Comparison of ENCODE assay signal across 8 cellular contexts in genomic region chr5:71447218-71447808, GRCh38. TPM values are rescaled to one million over a fixed set of nuclear protein-coding genes. Genes with fewer than 3 reads are reported as not detected.
DNase-seq lines count a peak whose midpoint lies in the region; ATAC-seq, FAIRE-seq and TF ChIP-seq lines count a peak whose summit lies in the region.
"Not testable (repeated sequence)": the region's sequence is repeated elsewhere in the genome, so short reads cannot be mapped to it uniquely, and the experiment has no call there.

No MANE protein-coding gene starts in this region.

- peaks cover 12% of the 10 kb centered on the region for H3K27me3 ChIP-seq in CD4-positive, alpha-beta T cell (ENCODE audit: control insufficient read depth, insufficient read depth, low read length)

- H3K9ac ChIP-seq in kidney (ENCODE audit: low read length in 2 of 2) = not testable (repeated sequence)

- not testable (repeated sequence) for H3K9me3 ChIP-seq in CD4-positive, alpha-beta T cell (ENCODE audit: control insufficient read depth, low read length); kidney (ENCODE audit: control insufficient read depth in 1 of 2, low read length in 2 of 2)

- peak; percentile 18 to 58 (median 34) for DNase-seq in CD4-positive, alpha-beta T cell
- DNase-seq in NCI-H446 (lab: John Stamatoyannopoulos, UW) (peak; percentile 34 to 75), MCF 10A (ENCODE audit: unreplicated experiment) (peak; percentile 46), kidney (peak; percentile 67)
- DNase-seq in stimulated activated CD4-positive, alpha-beta T cell treated with anti-CD3 and anti-CD28 coated beads, Interleukin-2, amount 100 ng/mL, for 48 hours = peak; percentile 18 to 28

- H3K9me3 Mint-ChIP-seq in CD4-positive, alpha-beta T cell; MCF 10A (ENCODE audit: unreplicated experiment): not testable (repeated sequence)

- CTCF ChIA-PET in CD4-positive, alpha-beta T cell (lab: Charles Lee) = interaction anchor here (1.1 kb wide), 1 partner anchor 8 kb away, joined by 3 read pairs; the partner anchor contains the start of gene BDP1
- CTCF ChIA-PET in MCF 10A (lab: Yijun Ruan, JAX) = not testable (repeated sequence)

- H3K27ac ChIP-seq in CD4-positive, alpha-beta T cell (ENCODE audit: low read depth, low read length); kidney (ENCODE audit: low read depth in 2 of 2, low read length in 2 of 2): not testable (repeated sequence)

- not testable (repeated sequence) for H3K36me3 Mint-ChIP-seq in CD4-positive, alpha-beta T cell (ENCODE audit: low read depth); MCF 10A (ENCODE audit: insufficient read depth, unreplicated experiment)

- not testable (repeated sequence) for H3K27ac Mint-ChIP-seq in CD4-positive, alpha-beta T cell; MCF 10A (ENCODE audit: low read depth, unreplicated experiment)

- intact Hi-C loops in CD4-positive, alpha-beta T cell (cut with DNase I, micrococcal nuclease); MCF 10A (cut with micrococcal nuclease); kidney (cut with DNase I): not testable (repeated sequence)

- BruUV-seq in MCF 10A (replicated peaks; lab: Mats Ljungman, UMichigan) = not testable (repeated sequence)

- H3K27me3 Mint-ChIP-seq in CD4-positive, alpha-beta T cell = peaks cover 55% of the 10 kb centered on the region
- peaks cover 26% of the 10 kb centered on the region for H3K27me3 Mint-ChIP-seq in MCF 10A (ENCODE audit: insufficient read depth, unreplicated experiment)

- peak; percentile 28 for TF ChIP-seq CTCF in CD4-positive, alpha-beta T cell (IDR thresholded peaks at IDR 0.05)
- peak; percentile 29 for TF ChIP-seq CTCF in WI38 (IDR thresholded peaks at IDR 0.05; ENCODE audit: low read depth, low read length)
- TF ChIP-seq CTCF in MCF 10A (IDR thresholded peaks at IDR 0.05; ENCODE audit: unreplicated experiment) = peak; percentile 38
- TF ChIP-seq CTCF in kidney (IDR thresholded peaks at IDR 0.05; ENCODE audit: borderline replicate concordance, extremely low read depth, insufficient read depth) = not testable (repeated sequence)

- not testable (repeated sequence) for H3K36me3 ChIP-seq in kidney (ENCODE audit: control insufficient read depth in 1 of 2, insufficient read depth in 2 of 2, low read length in 2 of 2)

- H3K4me1 ChIP-seq in kidney (ENCODE audit: control insufficient read depth in 1 of 2, insufficient read depth in 1 of 2, low read depth in 1 of 2, low read length in 2 of 2) = not testable (repeated sequence)

- FAIRE-seq in kidney (lab: Jason Lieb, UNC) = peak; percentile 11

- H3K4me3 Mint-ChIP-seq in CD4-positive, alpha-beta T cell; MCF 10A (ENCODE audit: unreplicated experiment): not testable (repeated sequence)

- peaks cover 13% of the 10 kb centered on the region for H3K4me1 Mint-ChIP-seq in CD4-positive, alpha-beta T cell (ENCODE audit: low read depth)
- H3K4me1 Mint-ChIP-seq in MCF 10A (ENCODE audit: insufficient read depth, unreplicated experiment) = not testable (repeated sequence)

- peak; percentile 96 for ATAC-seq in CD4-positive, alpha-beta T cell (ENCODE audit: poor library complexity)
- ATAC-seq in GM19397 (IDR thresholded peaks at IDR 0.05; ENCODE audit: unreplicated experiment) (peak; percentile 96), HG03354 (IDR thresholded peaks at IDR 0.05; ENCODE audit: poor library complexity, severe bottlenecking, unreplicated experiment) (peak; percentile 94)

- POLR2A ChIA-PET in CD4-positive, alpha-beta T cell (lab: Charles Lee); MCF 10A (lab: Yijun Ruan, JAX): not testable (repeated sequence)

- not testable (repeated sequence) for H3K4me3 ChIP-seq in WI38 (ENCODE audit: low read depth, low read length); kidney (ENCODE audit: low read length in 2 of 2)

RNA-seq across cellular contexts. Expression of gene BDP1, which starts 8.1 kb away (rescaled TPM):
- total RNA-seq in CD4-positive, alpha-beta T cell = 10 to 100 TPM; 31.3 to 31.9 TPM
- total RNA-seq in MCF 10A (2022) (29.6 and 31.3 TPM in 2 replicates), kidney (27.6 TPM)
- 5.1 TPM for polyA plus RNA-seq in kidney (ENCODE audit: insufficient read depth, low read depth, low replicate concordance)
